Comparison of ENCODE assay signal across 17 cellular contexts in the genomic region with DNA sequence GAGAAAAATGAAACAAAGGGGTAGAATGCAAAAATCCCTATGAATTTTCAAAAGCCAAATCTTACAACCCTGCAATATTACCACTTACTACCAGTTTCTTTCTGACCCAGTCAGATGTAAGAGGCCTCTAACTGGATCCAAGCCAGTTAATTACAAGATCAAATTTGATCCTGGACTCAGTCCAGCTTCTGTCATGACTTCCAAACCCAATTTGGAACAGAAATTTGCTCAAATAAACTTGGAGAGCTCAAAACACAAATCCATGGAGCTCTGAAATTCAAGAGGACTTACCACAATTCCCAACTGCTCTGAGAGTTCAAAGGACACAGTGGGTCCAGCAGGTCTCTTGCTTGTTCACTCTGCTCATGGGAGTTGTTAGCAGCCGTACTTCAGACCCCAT.
DNase-seq lines count a peak whose midpoint lies in the region.
"Had no signal": no experiment of that assay in that cellular context is flagged by ENCODE, and none has a peak within 500 bp of the region (broad histone marks: within the 10 kb centered on the region; RNA-seq: fewer than 3 reads in every experiment).

No MANE protein-coding gene starts in this region.

- DNase-seq in G401 (ENCODE audit: low spot score), result peak; percentile 58
- peak; percentile 58 for DNase-seq in NCI-H1105 (lab: John Stamatoyannopoulos, UW)
- DNase-seq in NCI-H69 (lab: John Stamatoyannopoulos, UW), result peak; percentile 15
- DNase-seq in myocyte (ENCODE audit: low read depth), result peak; percentile 4
- DNase-seq in DMS153 (lab: John Stamatoyannopoulos, UW), result no peak
- no peak for DNase-seq in inferior parietal cortex (ENCODE audit: extremely low spot score)
- DNase-seq: ACHN; BE2C; C1 segment of cervical spinal cord; Caco-2; CD4-positive, CD25-positive, alpha-beta regulatory T cell; CD8-positive, alpha-beta memory T cell; DMS53; DND-41; EL; GM23248; HCEC 1CT had no signal

- in situ Hi-C loops in G401 (cut with HindIII; ENCODE audit: low sequenced_read_pairs), result no loop called here

Comparison
In these comparisons a context has a peak if more than half of its experiments do, and no peak if none do; other contexts are left out.
1. DNase-seq: peak in G401 (single experiment), NCI-H1105 (single experiment), NCI-H69 (single experiment) and myocyte (single experiment); none in DMS153 (single experiment) and inferior parietal cortex (single experiment).